ENCODE assay signal across 8 cellular contexts in genomic region chr15:56869573-56869972, GRCh38. TPM values are rescaled to one million over a fixed set of nuclear protein-coding genes. Genes with fewer than 3 reads are reported as not detected.
DNase-seq lines count a peak whose midpoint lies in the region; TF ChIP-seq lines count a peak whose summit lies in the region.

No MANE protein-coding gene starts in this region.

- peaks cover 3% of the 10 kb centered on the region for H3K4me1 ChIP-seq in ovary (ENCODE audit: insufficient read depth)

- no peak overlapping the region for H3K4me3 ChIP-seq in epithelial cell of proximal tubule (ENCODE audit: low read depth, low read length)
- no peak overlapping the region for H3K4me3 ChIP-seq in ovary
- H3K4me3 ChIP-seq in H7 (ENCODE audit: insufficient read depth, low read depth, low read length), result no peak overlapping the region

- intact Hi-C loops in ovary (cut with DNase I), result no loop called here

- CTCF ChIA-PET in RWPE1 (lab: Yijun Ruan, JAX), result interaction anchor here (0.6 to 1.1 kb wide), 6 partner anchors 8 to 375 kb away, joined by 3 to 5 read pairs (median 4); no protein-coding TSS in a partner anchor

- POLR2A ChIA-PET in RWPE1 (lab: Yijun Ruan, JAX; ENCODE audit: low non-redundant PET), result interaction anchor here (0.6 kb wide), 1 partner anchor 363 kb away, joined by 4 read pairs; no protein-coding TSS in a partner anchor

- H3K27me3 ChIP-seq in ovary (no peaks in the 10 kb centered on the region), H7 (ENCODE audit: control insufficient read depth, insufficient read depth, low read length) (no peaks in the 10 kb centered on the region)

- no peak overlapping the region for H3K27ac ChIP-seq in 22Rv1
- no peak overlapping the region for H3K27ac ChIP-seq in RWPE1
- H3K27ac ChIP-seq in ovary, result no peak overlapping the region

- H3K36me3 ChIP-seq in ovary (no peaks in the 10 kb centered on the region), H7 (replicated peaks; ENCODE audit: control insufficient read depth, insufficient read depth, low read length) (no peaks in the 10 kb centered on the region)

- TF ChIP-seq CTCF in 22Rv1 (IDR thresholded peaks at IDR 0.05) (peak; percentile 70), RWPE1 (conservative IDR thresholded peaks at IDR 0.05; ENCODE audit: low read depth) (peak; percentile 55), epithelial cell of proximal tubule (conservative IDR thresholded peaks at IDR 0.05; ENCODE audit: low read depth, low read length) (peak; percentile 78), ovary (IDR thresholded peaks at IDR 0.05) (peak in 2 of 3 donors; percentile 18 to 26)

- no peak for TF ChIP-seq POLR2A in ovary (IDR thresholded peaks at IDR 0.05)

- WGBS in ovary, 3 donors, result 71 to 72% (median 71%) methylated on average over 3 of the region's 3 CpGs

- no peak for TF ChIP-seq EP300 in ovary (IDR thresholded peaks at IDR 0.05)

- H3K9me3 ChIP-seq in ovary, result no peaks in the 10 kb centered on the region

- peak; percentile 17 for DNase-seq in GM03348 (ENCODE audit: low spot score)
- no peak for DNase-seq in RWPE1 (ENCODE audit: low spot score)
- DNase-seq in epithelial cell of proximal tubule (ENCODE audit: low read depth), result no peak
- DNase-seq in ovary, result peak in 1 of 5 donors; percentile 49
- DNase-seq in H7, result no peak
- no peak for DNase-seq in hepatic stellate cell (ENCODE audit: low spot score)
- DNase-seq in T-helper 9 cell, result no peak

RNA-seq across cellular contexts. Expression of gene TCF12, which starts 48.9 kb away (rescaled TPM):
- 41.8 and 68.9 TPM in 2 replicates for total RNA-seq in epithelial cell of proximal tubule
- 100 to 1,000 TPM; 102 to 150 (median 126) TPM for total RNA-seq in ovary
- 10 to 100 TPM; 28.6 to 59.1 TPM for polyA plus RNA-seq in ovary
- total RNA-seq in H7 (2014; rRNA removed; shearing (Covaris generic)), result 54.5 and 91.7 TPM in 2 replicates

Comparison
In these comparisons a context has a peak if more than half of its experiments do, and no peak if none do; other contexts are left out.
1. CTCF ChIP-seq: peak in every context shown above with its lines; median percentile 78 in epithelial cell of proximal tubule; 70 in 22Rv1; 55 in RWPE1; 22 in ovary.